Comparison of ENCODE assay signal across 8 cellular contexts in genomic region chr17:30336369-30337171, GRCh38. TPM values are rescaled to one million over a fixed set of nuclear protein-coding genes. Genes with fewer than 3 reads are reported as not detected.
A peak's percentile ranks its signal among the peaks of the same experiment; 100 is the strongest.
DNase-seq lines count a peak whose midpoint lies in the region; ATAC-seq and TF ChIP-seq lines count a peak whose summit lies in the region.

No MANE protein-coding gene starts in this region.

- H3K27ac ChIP-seq in DOHH2 (ENCODE audit: low read depth, low read length) (no peak overlapping the region), RWPE2 (ENCODE audit: poor library complexity, severe bottlenecking) (no peak overlapping the region)

- no peaks in the 10 kb centered on the region for H4K20me1 ChIP-seq in DOHH2 (ENCODE audit: control insufficient read depth, insufficient read depth, low read depth, low read length)

- H3K36me3 ChIP-seq in DOHH2 (ENCODE audit: control insufficient read depth, low read length), result no peaks in the 10 kb centered on the region
- no peaks in the 10 kb centered on the region for H3K36me3 ChIP-seq in RWPE2 (ENCODE audit: low read depth)

- H3K4me3 ChIP-seq in DOHH2 (ENCODE audit: low read length), result peak overlapping the region; percentile 42; the same call in 1 of the 2 replicates
- H3K4me3 ChIP-seq in RWPE2 (ENCODE audit: severe bottlenecking), result no peak overlapping the region

- no peaks in the 10 kb centered on the region for H3K9me3 ChIP-seq in DOHH2 (ENCODE audit: control insufficient read depth, insufficient read depth, low read length)
- no peaks in the 10 kb centered on the region for H3K9me3 ChIP-seq in RWPE2 (ENCODE audit: severe bottlenecking)

- H3F3A ChIP-seq in DOHH2 (ENCODE audit: control insufficient read depth, insufficient read depth), result no peaks in the 10 kb centered on the region

- H3K27me3 ChIP-seq in DOHH2 (ENCODE audit: control insufficient read depth, low read length) (peaks cover 2% of the 10 kb centered on the region; the same call in 1 of the 2 replicates), RWPE2 (ENCODE audit: insufficient read depth, poor library complexity, severe bottlenecking) (no peaks in the 10 kb centered on the region)

- H3K79me2 ChIP-seq in DOHH2 (ENCODE audit: control insufficient read depth, low read length), result no peaks in the 10 kb centered on the region

- H3K4me2 ChIP-seq in DOHH2 (ENCODE audit: low read length), result peak overlapping the region; percentile 58

- H3K9me2 ChIP-seq in DOHH2 (replicated peaks; ENCODE audit: control insufficient read depth, low read length), result no peaks in the 10 kb centered on the region

- peaks cover 24% of the 10 kb centered on the region for H3K4me1 ChIP-seq in DOHH2 (ENCODE audit: control insufficient read depth, low read length)
- H3K4me1 ChIP-seq in RWPE2 (ENCODE audit: insufficient read depth, poor library complexity, severe bottlenecking), result peaks cover 10% of the 10 kb centered on the region

- TF ChIP-seq CTCF in DOHH2 (IDR thresholded peaks at IDR 0.05; ENCODE audit: low read depth, low read length, poor library complexity, severe bottlenecking) (peak; percentile 98), RWPE2 (IDR thresholded peaks at IDR 0.05; ENCODE audit: poor library complexity, severe bottlenecking) (peak; percentile 74)

- DNase-seq in LHCN-M2 (ENCODE audit: low read depth), result peak; percentile 58
- DNase-seq in RWPE2 (ENCODE audit: low spot score), result no peak
- DNase-seq in activated gamma-delta T cell treated with anti-CD3 and anti-CD28 coated beads, Interleukin-2, amount 50 U/mL, for 16 hours (ENCODE audit: low read depth), result peak; percentile 38
- DNase-seq in iPS DF 4.7 (ENCODE audit: extremely low read depth, low spot score), result peak; percentile 53
- peak in 2 of 3 donors; percentile 37 to 47 for DNase-seq in stimulated activated CD4-positive, alpha-beta T cell treated with anti-CD3 and anti-CD28 coated beads, TNF-alpha, amount 100 ng/mL, for 48 hours (ENCODE audit: low read depth in 3 of 3)
- no peak for DNase-seq in OCI-M2 (lab: John Stamatoyannopoulos, UW; ENCODE audit: unreplicated experiment)

- ATAC-seq in RWPE2 (ENCODE audit: low read depth) (no peak), HG02610 (IDR thresholded peaks at IDR 0.05; ENCODE audit: unreplicated experiment) (no peak)

RNA-seq across cellular contexts. Expression of gene TMIGD1, which starts 2.7 kb away (rescaled TPM):
- total RNA-seq in LHCN-M2 (2014; rRNA removed), result not detected in 2 replicates
- not detected for polyA plus RNA-seq in LHCN-M2 (2012)

RNA-seq across cellular contexts. Expression of gene CPD, which starts 42.2 kb away (rescaled TPM):
- total RNA-seq in LHCN-M2 (2014; rRNA removed), result 26.5 and 31.1 TPM in 2 replicates
- 8.5 TPM for polyA plus RNA-seq in LHCN-M2 (2012)

RNA-seq across cellular contexts. Expression of gene BLMH, which starts 44.8 kb away (rescaled TPM):
- 15.1 and 15.8 TPM in 2 replicates for total RNA-seq in LHCN-M2 (2014; rRNA removed)
- 16.2 TPM for polyA plus RNA-seq in LHCN-M2 (2012)

Comparison
In these comparisons a context has a peak if more than half of its experiments do, and no peak if none do; other contexts are left out.
1. DNase-seq: peak in LHCN-M2 (single experiment), activated gamma-delta T cell treated with anti-CD3 and anti-CD28 coated beads, Interleukin-2, amount 50 U/mL, for 16 hours (single experiment), iPS DF 4.7 (single experiment) and stimulated activated CD4-positive, alpha-beta T cell treated with anti-CD3 and anti-CD28 coated beads, TNF-alpha, amount 100 ng/mL, for 48 hours (2 of 3); none in RWPE2 (single experiment) and OCI-M2 (single experiment).